ENCODE assay signal across 8 cellular contexts in genomic region chr12:122894173-122895121, GRCh38. TPM values are rescaled to one million over a fixed set of nuclear protein-coding genes. Genes with fewer than 3 reads are reported as not detected.
DNase-seq lines count a peak whose midpoint lies in the region; ATAC-seq, FAIRE-seq and TF ChIP-seq lines count a peak whose summit lies in the region.

No MANE protein-coding gene starts in this region.

- no TSS peak for BruUV-seq in GM12878 (replicated peaks; lab: Mats Ljungman, UMichigan)

- SMC1A ChIA-PET in GM12878 (lab: Charles Lee; ENCODE audit: uncharacterized antibody, unreplicated experiment) = interaction anchor here (0.6 to 3.0 kb wide), 9 partner anchors 8 to 1093 kb away, joined by 3 to 31 read pairs (median 7); no protein-coding TSS in a partner anchor

- peak overlapping the region; percentile 72 for H3K9ac ChIP-seq in GM12878 (ENCODE audit: control insufficient read depth, insufficient read depth, low read length)

- H3K4me2 ChIP-seq in GM12878 (ENCODE audit: control insufficient read depth, insufficient read depth) = peak overlapping the region; percentile 81

- no peak for DNase-seq in activated CD4-positive, alpha-beta T cell treated with anti-CD3 and anti-CD28 coated beads, Interleukin-2, amount 10 ng/mL, durations not matched to agents 7 days and 5 days
- no peak for DNase-seq in activated CD4-positive, alpha-beta T cell treated with anti-CD3 and anti-CD28 coated beads for 1 hour
- DNase-seq in GM12878 (ENCODE audit: low read depth, low spot score) (no peak), left lobe of liver (ENCODE audit: low spot score) (peak; percentile 45), foreskin melanocyte (no peak)

- intact Hi-C loops in GM12878 (cut with micrococcal nuclease; ENCODE audit: unreplicated experiment) = no loop called here

- peaks cover 35% of the 10 kb centered on the region for H3K4me1 ChIP-seq in GM12878 (ENCODE audit: control insufficient read depth, insufficient read depth, low read length)

- no peaks in the 10 kb centered on the region for H3K27me3 ChIP-seq in GM12878 (replicated peaks in 1 of 2; ENCODE audit: control insufficient read depth in 2 of 2, insufficient read depth in 2 of 2, low read length in 1 of 2)

- POLR2A ChIA-PET in activated CD4-positive, alpha-beta T cell treated with anti-CD3 and anti-CD28 coated beads, Interleukin-2, amount 10 ng/mL, durations not matched to agents 7 days and 5 days (lab: Charles Lee) = interaction anchor here (0.6 kb wide), 2 partner anchors 469 to 500 kb away, joined by 3 to 4 read pairs; no protein-coding TSS in a partner anchor
- POLR2A ChIA-PET in GM12878 (lab: Charles Lee) = interaction anchor here (0.5 to 3.8 kb wide), 6 partner anchors 11 to 482 kb away, joined by 3 to 15 read pairs (median 4); partner anchors contain the start of genes MPHOSPH9 and OGFOD2

- H3K9me3 Mint-ChIP-seq in activated CD4-positive, alpha-beta T cell treated with anti-CD3 and anti-CD28 coated beads, Interleukin-2, amount 10 ng/mL, durations not matched to agents 7 days and 5 days = peaks cover 6% of the 10 kb centered on the region

- H3K36me3 ChIP-seq in GM12878 (ENCODE audit: control insufficient read depth in 2 of 2, insufficient read depth in 2 of 2, low read length in 1 of 2) = no peaks in the 10 kb centered on the region

- H3K4me1 Mint-ChIP-seq in activated CD4-positive, alpha-beta T cell treated with anti-CD3 and anti-CD28 coated beads, Interleukin-2, amount 10 ng/mL, durations not matched to agents 7 days and 5 days = peaks cover 85% of the 10 kb centered on the region

- peak in 1 of 3 experiments; percentile 12; a peak in 1 of 6 replicates for TF ChIP-seq CTCF in GM12878 (IDR thresholded peaks at IDR 0.05 in 2 of 3, conservative IDR thresholded peaks at IDR 0.05 in 1 of 3; ENCODE audit: control insufficient read depth in 2 of 3, extremely low read depth in 1 of 3, insufficient read depth in 1 of 3, low read depth in 3 of 3, low read length in 3 of 3)

- no peak for TF ChIP-seq EP300 in GM12878 (IDR thresholded peaks at IDR 0.05; ENCODE audit: borderline replicate concordance in 1 of 2, control insufficient read depth in 1 of 2, low read depth in 2 of 2, low read length in 2 of 2)

- peaks cover 49% of the 10 kb centered on the region for H3K79me2 ChIP-seq in GM12878 (ENCODE audit: control insufficient read depth, insufficient read depth, low read length)

- H3K27ac Mint-ChIP-seq in activated CD4-positive, alpha-beta T cell treated with anti-CD3 and anti-CD28 coated beads, Interleukin-2, amount 10 ng/mL, durations not matched to agents 7 days and 5 days = peak overlapping the region; percentile 95

- no peak; the same call in 1 of the 2 replicates for TF ChIP-seq RAD21 in GM12878 (IDR thresholded peaks at IDR 0.05; ENCODE audit: insufficient read depth, low read depth, low read length)

- H2AFZ ChIP-seq in GM12878 (ENCODE audit: control insufficient read depth, low read depth, low read length) = no peak overlapping the region

- H3K4me3 ChIP-seq in GM12878 = peak overlapping the region; percentile 69

- peaks cover 27% of the 10 kb centered on the region for H3K36me3 Mint-ChIP-seq in activated CD4-positive, alpha-beta T cell treated with anti-CD3 and anti-CD28 coated beads, Interleukin-2, amount 10 ng/mL, durations not matched to agents 7 days and 5 days (ENCODE audit: low read depth)

- H3K27me3 Mint-ChIP-seq in activated CD4-positive, alpha-beta T cell treated with anti-CD3 and anti-CD28 coated beads, Interleukin-2, amount 10 ng/mL, durations not matched to agents 7 days and 5 days = peaks cover 7% of the 10 kb centered on the region

- TF ChIP-seq POLR2A in GM12878 (IDR thresholded peaks at IDR 0.05; ENCODE audit: low read depth, low read length) = 0 out of 2 replicates have a peak, but pooled peaks have one; percentile 17

- H4K20me1 ChIP-seq in GM12878 (ENCODE audit: control insufficient read depth, insufficient read depth) = no peaks in the 10 kb centered on the region; the same call in 1 of the 2 replicates

- H3K27ac ChIP-seq in GM12878 (ENCODE audit: control insufficient read depth, insufficient read depth) (peak overlapping the region; percentile 34), temporal lobe (ENCODE audit: low read depth, low read length) (peak overlapping the region; percentile 78)

- ATAC-seq in GM12878 (peak; percentile 7; the same call in 2 of the 3 replicates), left lobe of liver (no peak), HG02623 (IDR thresholded peaks at IDR 0.05; ENCODE audit: unreplicated experiment) (no peak), GM21737 (IDR thresholded peaks at IDR 0.05; ENCODE audit: unreplicated experiment) (no peak)

- CTCF ChIA-PET in activated CD4-positive, alpha-beta T cell treated with anti-CD3 and anti-CD28 coated beads, Interleukin-2, amount 10 ng/mL, durations not matched to agents 7 days and 5 days (lab: Charles Lee) = interaction anchor here (0.6 to 1.5 kb wide), 6 partner anchors 8 to 88 kb away, joined by 3 to 5 read pairs (median 3); no protein-coding TSS in a partner anchor
- CTCF ChIA-PET in GM12878 (lab: Yijun Ruan, JAX) = interaction anchor here (0.6 to 12.3 kb wide), 12 partner anchors 14 to 1968 kb away, joined by 3 to 107 read pairs (median 4); no protein-coding TSS in a partner anchor

- H3K9me3 ChIP-seq in GM12878 (replicated peaks; ENCODE audit: control insufficient read depth, insufficient read depth, low read length) = no peaks in the 10 kb centered on the region; the same call in 2 of the 3 replicates

- RAD21 ChIA-PET in GM12878 (lab: Charles Lee; ENCODE audit: unreplicated experiment) = interaction anchor here (0.7 to 3.0 kb wide), 14 partner anchors 8 to 343 kb away, joined by 3 to 18 read pairs (median 4); no protein-coding TSS in a partner anchor

- WGBS in GM12878 (ENCODE audit: insufficient coverage, insufficient replicate concordance, low lambda C conversion rate, missing lambda C conversion rate) = 67% methylated on average over 15 of the region's 15 CpGs

- peak overlapping the region; percentile 91 for H3K4me3 Mint-ChIP-seq in activated CD4-positive, alpha-beta T cell treated with anti-CD3 and anti-CD28 coated beads, Interleukin-2, amount 10 ng/mL, durations not matched to agents 7 days and 5 days

- in situ Hi-C loops in GM12878 (cut with MboI) = no loop called here

- FAIRE-seq in GM12878 (lab: Jason Lieb, UNC) = no peak

TF ChIP-seq in GM12878, 131 proteins besides CTCF, POLR2A, EP300 and RAD21 (continues in another document):
- TF ChIP-seq PAX8 (IDR thresholded peaks at IDR 0.05) = no peak
- TF ChIP-seq IKZF2 (IDR thresholded peaks at IDR 0.05) = peak; percentile 40 to 51; a peak in 2 of 4 replicates
- TF ChIP-seq GABPA (IDR thresholded peaks at IDR 0.05; ENCODE audit: low read depth) = no peak

RNA-seq across cellular contexts. Expression of gene VPS37B, which starts 1.5 kb away (rescaled TPM):
- 10 to 100 TPM; 23.0 to 23.7 TPM for total RNA-seq in activated CD4-positive, alpha-beta T cell treated with anti-CD3 and anti-CD28 coated beads, Interleukin-2, amount 10 ng/mL, durations not matched to agents 7 days and 5 days
- 54.9 and 58.5 TPM in 2 replicates for total RNA-seq in GM12878 (2013; cell fraction: nucleolus; rRNA removed)
- 47.5 and 53.3 TPM in 2 replicates for total RNA-seq in GM12878 (2014; rRNA removed)
- total RNA-seq in GM12878 (2014; rRNA removed; fragmentation: Illumina TruSeq; extraction: Trizol) = 22.3 and 26.5 TPM in 2 replicates
- total RNA-seq in GM12878 (2021) = 68.6 and 68.7 TPM in 2 replicates
- polyA plus RNA-seq in GM12878 (2011; ENCODE audit: low read depth) = 7.5 TPM
- 11.7 and 13.0 TPM in 2 replicates for polyA plus RNA-seq in GM12878 (2011; rRNA removed)
- polyA plus RNA-seq in GM12878 (2011; cell fraction: cytosol; rRNA removed) = 22.7 and 26.9 TPM in 2 replicates
- 24.3 and 28.7 TPM in 2 replicates for polyA plus RNA-seq in GM12878 (2011; cell fraction: nucleus; rRNA removed)
- 18.5 and 21.4 TPM in 2 replicates for polyA plus RNA-seq in GM12878 (2012)
- polyA plus RNA-seq in GM12878 (2014; fragmentation: Illumina TruSeq; extraction: Trizol) = 20.1 and 29.5 TPM in 2 replicates
- polyA plus RNA-seq in GM12878 (2014; fragmentation: Nextera tagmentation; extraction: Ambion mirVana) = 1 to 10 TPM in 1 of 2 experiments, under 1 TPM in 1; 0.66 to 1.7 TPM
- 54.0 and 63.8 TPM in 2 replicates for polyA plus RNA-seq in GM12878 (2014; rRNA removed)
- polyA plus RNA-seq in GM12878 (2016; fragmentation: Nextera tagmentation; extraction: Ambion mirVana) = 10 to 100 TPM; 49.7 to 52.6 TPM
- 10.7 and 17.4 TPM in 2 replicates for polyA minus RNA-seq in GM12878 (2011; rRNA and poly(A)+ RNA removed)
- polyA minus RNA-seq in GM12878 (2011; cell fraction: cytosol; rRNA and poly(A)+ RNA removed) = 11.3 and 11.4 TPM in 2 replicates
- polyA minus RNA-seq in GM12878 (2011; cell fraction: nucleus; rRNA and poly(A)+ RNA removed) = 8.9 and 18.9 TPM in 2 replicates
- total RNA-seq in left lobe of liver = 6.6 TPM
- total RNA-seq in temporal lobe = 21.9 TPM

RNA-seq across cellular contexts. Expression of gene HIP1R, which starts 59.2 kb away (rescaled TPM):
- 10 to 100 TPM; 30.7 to 32.7 TPM for total RNA-seq in activated CD4-positive, alpha-beta T cell treated with anti-CD3 and anti-CD28 coated beads, Interleukin-2, amount 10 ng/mL, durations not matched to agents 7 days and 5 days
- total RNA-seq in GM12878 (2013; cell fraction: nucleolus; rRNA removed) = 18.6 and 21.9 TPM in 2 replicates
- total RNA-seq in GM12878 (2014; rRNA removed) = 23.3 and 27.7 TPM in 2 replicates
- 6.9 and 10.2 TPM in 2 replicates for total RNA-seq in GM12878 (2014; rRNA removed; fragmentation: Illumina TruSeq; extraction: Trizol)
- 20.7 and 21.7 TPM in 2 replicates for total RNA-seq in GM12878 (2021)
- polyA plus RNA-seq in GM12878 (2011; ENCODE audit: low read depth) = 3.2 TPM
- polyA plus RNA-seq in GM12878 (2011; rRNA removed) = 1.1 and 1.6 TPM in 2 replicates
- 1.1 and 3.2 TPM in 2 replicates for polyA plus RNA-seq in GM12878 (2011; cell fraction: cytosol; rRNA removed)
- 17.7 and 27.4 TPM in 2 replicates for polyA plus RNA-seq in GM12878 (2011; cell fraction: nucleus; rRNA removed)
- polyA plus RNA-seq in GM12878 (2012) = 5.7 and 6.6 TPM in 2 replicates
- 3.4 and 10.4 TPM in 2 replicates for polyA plus RNA-seq in GM12878 (2014; fragmentation: Illumina TruSeq; extraction: Trizol)
- under 1 TPM; 0.18 to 0.35 TPM for polyA plus RNA-seq in GM12878 (2014; fragmentation: Nextera tagmentation; extraction: Ambion mirVana)
- 19.9 and 20.8 TPM in 2 replicates for polyA plus RNA-seq in GM12878 (2014; rRNA removed)
- polyA plus RNA-seq in GM12878 (2016; fragmentation: Nextera tagmentation; extraction: Ambion mirVana) = 10 to 100 TPM; 12.9 to 14.4 TPM
- polyA minus RNA-seq in GM12878 (2011; rRNA and poly(A)+ RNA removed) = 1.9 and 5.3 TPM in 2 replicates
- 1.1 and 1.2 TPM in 2 replicates for polyA minus RNA-seq in GM12878 (2011; cell fraction: cytosol; rRNA and poly(A)+ RNA removed)
- polyA minus RNA-seq in GM12878 (2011; cell fraction: nucleus; rRNA and poly(A)+ RNA removed) = 3.9 and 4.6 TPM in 2 replicates
- 35.2 TPM for total RNA-seq in left lobe of liver
- total RNA-seq in temporal lobe = 75.7 TPM
